In genomic region chr7:55641273-55641691, GRCh38 we compare ENCODE assay signal across 8 cellular contexts.
DNase-seq lines count a peak whose midpoint lies in the region; ATAC-seq and TF ChIP-seq lines count a peak whose summit lies in the region.

No MANE protein-coding gene starts in this region.

- no peaks in the 10 kb centered on the region for H3K27me3 Mint-ChIP-seq in activated CD8-positive, alpha-beta T cell treated with anti-CD3 and anti-CD28 coated beads for 36 hours

- POLR2A ChIA-PET in activated CD8-positive, alpha-beta T cell treated with anti-CD3 and anti-CD28 coated beads for 36 hours (lab: Charles Lee): interaction anchor here (1.5 kb wide), 1 partner anchor 432 kb away, joined by 3 read pairs; no protein-coding TSS in a partner anchor

- peaks cover 9% of the 10 kb centered on the region for H3K4me1 Mint-ChIP-seq in activated CD8-positive, alpha-beta T cell treated with anti-CD3 and anti-CD28 coated beads for 36 hours (ENCODE audit: low read depth)

- H3K4me3 Mint-ChIP-seq in activated CD8-positive, alpha-beta T cell treated with anti-CD3 and anti-CD28 coated beads for 36 hours: no peak overlapping the region

- H3K4me1 ChIP-seq in neutrophil (ENCODE audit: control insufficient read depth in 1 of 2, insufficient read depth in 1 of 2, low read depth in 1 of 2, low read length in 1 of 2): peaks cover 0 to 4% of the 10 kb centered on the region in 2 experiments

- H3K27ac Mint-ChIP-seq in activated CD8-positive, alpha-beta T cell treated with anti-CD3 and anti-CD28 coated beads for 36 hours: no peak overlapping the region

- H3K4me3 ChIP-seq in fibroblast of villous mesenchyme (ENCODE audit: low read depth, low read length): no peak overlapping the region
- no peak overlapping the region for H3K4me3 ChIP-seq in neutrophil (ENCODE audit: low read depth in 1 of 2, low read length in 1 of 2)

- intact Hi-C loops in activated CD8-positive, alpha-beta T cell treated with anti-CD3 and anti-CD28 coated beads for 36 hours (cut with micrococcal nuclease): loop anchor here (5.0 kb wide), 2 partner anchors 321 to 431 kb away; partner anchors contain the start of gene NIPSNAP2

- TF ChIP-seq CTCF in activated CD8-positive, alpha-beta T cell treated with anti-CD3 and anti-CD28 coated beads for 36 hours (IDR thresholded peaks at IDR 0.05): peak; percentile 79
- TF ChIP-seq CTCF in fibroblast of villous mesenchyme (IDR thresholded peaks at IDR 0.05; ENCODE audit: insufficient read depth, low read depth, low read length) (peak; percentile 79), neutrophil (IDR thresholded peaks at IDR 0.05) (peak; percentile 67)

- H3K9me3 Mint-ChIP-seq in activated CD8-positive, alpha-beta T cell treated with anti-CD3 and anti-CD28 coated beads for 36 hours: no peaks in the 10 kb centered on the region

- H3K27me3 ChIP-seq in neutrophil: peaks cover 7% of the 10 kb centered on the region

- no peaks in the 10 kb centered on the region for H3K9me3 ChIP-seq in neutrophil

- H3K36me3 ChIP-seq in neutrophil: no peaks in the 10 kb centered on the region

- H3K36me3 Mint-ChIP-seq in activated CD8-positive, alpha-beta T cell treated with anti-CD3 and anti-CD28 coated beads for 36 hours (ENCODE audit: low read depth): no peaks in the 10 kb centered on the region

- peak; percentile 45 for DNase-seq in ELF-1 (ENCODE audit: low read depth, low spot score)
- peak; percentile 11 for DNase-seq in NCI-H524 treated with DMSO at 0.1 percent for 48 hours (lab: John Stamatoyannopoulos, UW)
- DNase-seq in activated CD8-positive, alpha-beta T cell treated with anti-CD3 and anti-CD28 coated beads for 36 hours: peak; percentile 42
- DNase-seq in fibroblast of villous mesenchyme (ENCODE audit: low read depth): peak; percentile 82

- peak; percentile 89 for ATAC-seq in GM21390 (IDR thresholded peaks at IDR 0.05; ENCODE audit: unreplicated experiment)
- peak; percentile 82 for ATAC-seq in HG03571 (IDR thresholded peaks at IDR 0.05; ENCODE audit: unreplicated experiment)
- ATAC-seq in activated CD8-positive, alpha-beta T cell treated with anti-CD3 and anti-CD28 coated beads for 36 hours: peak; percentile 85
- ATAC-seq in HG03520 (IDR thresholded peaks at IDR 0.05; ENCODE audit: unreplicated experiment): no peak

- CTCF ChIA-PET in activated CD8-positive, alpha-beta T cell treated with anti-CD3 and anti-CD28 coated beads for 36 hours (lab: Charles Lee): interaction anchor here (0.7 to 2.9 kb wide), 15 partner anchors 10 to 433 kb away, joined by 3 to 20 read pairs (median 4); no protein-coding TSS in a partner anchor

- no peak overlapping the region for H3K27ac ChIP-seq in neutrophil

Comparison
In these comparisons a context has a peak if more than half of its experiments do, and no peak if none do; other contexts are left out.
1. DNase-seq: peak in every context shown above with its lines; median percentile 82 in fibroblast of villous mesenchyme; 45 in ELF-1; 42 in activated CD8-positive, alpha-beta T cell treated with anti-CD3 and anti-CD28 coated beads for 36 hours; 11 in NCI-H524 treated with DMSO at 0.1 percent for 48 hours.